Comparison of ENCODE assay signal across 8 cellular contexts in genomic region chrX:39491548-39492297, GRCh38.
DNase-seq lines count a peak whose midpoint lies in the region; ATAC-seq and TF ChIP-seq lines count a peak whose summit lies in the region.

No MANE protein-coding gene starts in this region.

- H3F3A ChIP-seq in DOHH2 (ENCODE audit: control insufficient read depth, insufficient read depth) = no peaks in the 10 kb centered on the region

- no peaks in the 10 kb centered on the region for H4K20me1 ChIP-seq in DOHH2 (ENCODE audit: control insufficient read depth, insufficient read depth, low read depth, low read length)

- H3K36me3 ChIP-seq in DOHH2 (ENCODE audit: control insufficient read depth, low read length) = no peaks in the 10 kb centered on the region

- H3K27me3 ChIP-seq in DOHH2 (ENCODE audit: control insufficient read depth, low read length) = no peaks in the 10 kb centered on the region

- H3K27ac ChIP-seq in DOHH2 (ENCODE audit: low read depth, low read length) = no peak overlapping the region

- H3K9me2 ChIP-seq in DOHH2 (replicated peaks; ENCODE audit: control insufficient read depth, low read length) = no peaks in the 10 kb centered on the region

- no peak for TF ChIP-seq CTCF in DOHH2 (IDR thresholded peaks at IDR 0.05; ENCODE audit: low read depth, low read length, poor library complexity, severe bottlenecking)

- no peaks in the 10 kb centered on the region for H3K79me2 ChIP-seq in DOHH2 (ENCODE audit: control insufficient read depth, low read length)

- ATAC-seq in HG02798 (IDR thresholded peaks at IDR 0.05; ENCODE audit: poor library complexity, unreplicated experiment) = peak; percentile 67

- peaks cover 10% of the 10 kb centered on the region for H3K4me1 ChIP-seq in DOHH2 (ENCODE audit: control insufficient read depth, low read length)

- H3K9me3 ChIP-seq in DOHH2 (ENCODE audit: control insufficient read depth, insufficient read depth, low read length) = no peaks in the 10 kb centered on the region

- H3K4me2 ChIP-seq in DOHH2 (ENCODE audit: low read length) = peak overlapping the region; percentile 42

- H3K4me3 ChIP-seq in DOHH2 (ENCODE audit: low read length) = 0 out of 2 replicates have a peak overlapping the region, but pooled peaks have one; percentile 22

- DNase-seq in T-helper 2 cell (peak in 3 of 5 experiments; percentile 20 to 83 (median 41)), NCI-H524 treated with DMSO at 0.1 percent for 48 hours (lab: John Stamatoyannopoulos, UW) (no peak), DMS153 (lab: John Stamatoyannopoulos, UW) (no peak), NCI-H1417 (lab: John Stamatoyannopoulos, UW) (no peak)
- peak; percentile 11 for DNase-seq in activated naive CD8-positive, alpha-beta T cell treated with anti-CD3 and anti-CD28 coated beads, Interleukin-2, amount 50 U/mL, for 16 hours (ENCODE audit: low read depth, low spot score)
- DNase-seq in stimulated activated CD8-positive, alpha-beta memory T cell treated with anti-CD3 and anti-CD28 coated beads, Interleukin-15, amount 100 ng/mL, for 48 hours (ENCODE audit: low read depth in 2 of 2) = peak; percentile 25 to 34

Comparison
In these comparisons a context has a peak if more than half of its experiments do, and no peak if none do; other contexts are left out.
1. DNase-seq: peak in T-helper 2 cell (3 of 5), activated naive CD8-positive, alpha-beta T cell treated with anti-CD3 and anti-CD28 coated beads, Interleukin-2, amount 50 U/mL, for 16 hours (single experiment) and stimulated activated CD8-positive, alpha-beta memory T cell treated with anti-CD3 and anti-CD28 coated beads, Interleukin-15, amount 100 ng/mL, for 48 hours (2 of 2); none in NCI-H524 treated with DMSO at 0.1 percent for 48 hours (single experiment), DMS153 (single experiment) and NCI-H1417 (0 of 3).